In the genomic region with DNA sequence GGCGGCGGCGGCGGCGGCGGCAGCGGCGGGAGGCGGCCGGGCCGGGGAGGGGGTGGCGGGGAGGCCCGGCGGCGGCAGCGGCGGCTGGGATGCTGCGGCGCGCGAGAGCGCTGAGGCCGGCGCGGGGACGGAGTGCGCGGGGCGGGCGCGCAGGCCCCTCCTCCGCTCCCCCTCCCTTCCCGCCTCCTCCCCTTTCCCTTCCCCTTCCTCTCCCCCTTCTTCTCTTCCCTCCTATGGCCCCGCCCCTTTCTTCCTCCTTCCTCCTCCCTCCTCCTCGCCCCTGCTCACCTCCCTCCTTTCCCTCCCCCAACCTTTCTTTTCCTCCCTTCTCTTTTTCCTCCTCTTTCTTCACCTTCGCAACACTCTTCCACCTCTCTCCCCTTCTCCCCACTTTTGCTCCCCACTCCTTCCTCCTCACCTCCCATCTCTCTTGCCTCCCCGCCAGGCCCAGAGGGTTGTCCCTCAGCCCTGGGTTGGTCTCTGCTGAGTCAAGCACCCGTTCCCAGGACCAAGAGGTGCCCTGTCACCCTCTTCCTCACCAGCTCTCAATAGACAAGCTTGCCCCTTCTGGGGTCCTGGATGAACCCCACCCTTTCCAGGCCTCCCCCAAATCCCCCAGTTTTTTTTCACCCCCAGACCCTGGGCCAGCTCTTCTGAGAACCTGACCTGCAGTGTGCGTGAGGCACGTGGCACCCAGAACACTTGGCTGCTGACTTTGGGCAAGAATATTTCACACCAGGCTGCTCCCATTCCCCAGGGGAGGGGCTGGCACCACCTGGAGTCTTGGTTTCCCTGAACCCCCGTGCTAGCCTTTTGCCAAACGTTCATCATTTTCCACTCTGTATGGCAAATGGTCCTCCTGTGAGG, we compare ENCODE assay signal across 8 cellular contexts. TPM values are rescaled to one million over a fixed set of nuclear protein-coding genes. Genes with fewer than 3 reads are reported as not detected.
DNase-seq lines count a peak whose midpoint lies in the region; ATAC-seq and TF ChIP-seq lines count a peak whose summit lies in the region.

A gene with protein sequence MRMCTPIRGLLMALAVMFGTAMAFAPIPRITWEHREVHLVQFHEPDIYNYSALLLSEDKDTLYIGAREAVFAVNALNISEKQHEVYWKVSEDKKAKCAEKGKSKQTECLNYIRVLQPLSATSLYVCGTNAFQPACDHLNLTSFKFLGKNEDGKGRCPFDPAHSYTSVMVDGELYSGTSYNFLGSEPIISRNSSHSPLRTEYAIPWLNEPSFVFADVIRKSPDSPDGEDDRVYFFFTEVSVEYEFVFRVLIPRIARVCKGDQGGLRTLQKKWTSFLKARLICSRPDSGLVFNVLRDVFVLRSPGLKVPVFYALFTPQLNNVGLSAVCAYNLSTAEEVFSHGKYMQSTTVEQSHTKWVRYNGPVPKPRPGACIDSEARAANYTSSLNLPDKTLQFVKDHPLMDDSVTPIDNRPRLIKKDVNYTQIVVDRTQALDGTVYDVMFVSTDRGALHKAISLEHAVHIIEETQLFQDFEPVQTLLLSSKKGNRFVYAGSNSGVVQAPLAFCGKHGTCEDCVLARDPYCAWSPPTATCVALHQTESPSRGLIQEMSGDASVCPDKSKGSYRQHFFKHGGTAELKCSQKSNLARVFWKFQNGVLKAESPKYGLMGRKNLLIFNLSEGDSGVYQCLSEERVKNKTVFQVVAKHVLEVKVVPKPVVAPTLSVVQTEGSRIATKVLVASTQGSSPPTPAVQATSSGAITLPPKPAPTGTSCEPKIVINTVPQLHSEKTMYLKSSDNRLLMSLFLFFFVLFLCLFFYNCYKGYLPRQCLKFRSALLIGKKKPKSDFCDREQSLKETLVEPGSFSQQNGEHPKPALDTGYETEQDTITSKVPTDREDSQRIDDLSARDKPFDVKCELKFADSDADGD (minus strand): TSS at position 136 of the 867 bp plus-strand sequence. CDS start 92,657 bp downstream, outside the sequence.

- H3K27me3 ChIP-seq in esophagus muscularis mucosa (no peaks in the 10 kb centered on the region), mucosa of rectum (ENCODE audit: control insufficient read depth in 2 of 2, insufficient read depth in 2 of 2, low read length in 2 of 2) (no peaks in the 10 kb centered on the region)

- DNase-seq in DMS79 treated with DMSO at 0.1 percent for 48 hours (lab: John Stamatoyannopoulos, UW) (peak; percentile 27), DMS79 (lab: John Stamatoyannopoulos, UW) (no peak), NCI-H510A (lab: John Stamatoyannopoulos, UW) (peak; percentile 54), esophagus muscularis mucosa (ENCODE audit: extremely low spot score) (no peak), superior temporal gyrus (ENCODE audit: extremely low spot score) (peak; percentile 76)
- peak; percentile 74 for DNase-seq in activated CD8-positive, alpha-beta T cell treated with anti-CD3 and anti-CD28 coated beads for 36 hours

- ATAC-seq in HG02870 (IDR thresholded peaks at IDR 0.05; ENCODE audit: unreplicated experiment): peak; percentile 27
- ATAC-seq in activated CD8-positive, alpha-beta T cell treated with anti-CD3 and anti-CD28 coated beads for 36 hours: peak; percentile 17

- no peaks in the 10 kb centered on the region for H3K9me3 ChIP-seq in esophagus muscularis mucosa
- no peaks in the 10 kb centered on the region for H3K9me3 ChIP-seq in mucosa of rectum (ENCODE audit: control insufficient read depth in 2 of 2, low read length in 2 of 2)

- no peak for TF ChIP-seq CTCF in activated CD8-positive, alpha-beta T cell treated with anti-CD3 and anti-CD28 coated beads for 36 hours (IDR thresholded peaks at IDR 0.05)
- TF ChIP-seq CTCF in esophagus muscularis mucosa (IDR thresholded peaks at IDR 0.05): no peak

- H3K4me3 ChIP-seq in esophagus muscularis mucosa (peak within 1 kb of the TSS; percentile 76 to 89 (median 84)), mucosa of rectum (ENCODE audit: low read length in 2 of 2) (peak within 1 kb of the TSS; percentile 69 to 80)

- H3K36me3 ChIP-seq in esophagus muscularis mucosa (no peaks in the 10 kb centered on the region), mucosa of rectum (ENCODE audit: control insufficient read depth in 2 of 2, insufficient read depth in 2 of 2, low read length in 2 of 2) (no peaks in the 10 kb centered on the region)

- H3K27ac ChIP-seq in esophagus muscularis mucosa (replicated peaks in 1 of 4): peak within 1 kb of the TSS; percentile 13 to 60 (median 60)
- peak within 1 kb of the TSS; percentile 38 to 78 for H3K27ac ChIP-seq in mucosa of rectum (ENCODE audit: low read depth in 2 of 2, low read length in 2 of 2)

- peak within 1 kb of the TSS; percentile 94 for H3K27ac Mint-ChIP-seq in activated CD8-positive, alpha-beta T cell treated with anti-CD3 and anti-CD28 coated beads for 36 hours

- H3K27me3 Mint-ChIP-seq in activated CD8-positive, alpha-beta T cell treated with anti-CD3 and anti-CD28 coated beads for 36 hours: no peaks in the 10 kb centered on the region

- H3K9me3 Mint-ChIP-seq in activated CD8-positive, alpha-beta T cell treated with anti-CD3 and anti-CD28 coated beads for 36 hours: no peaks in the 10 kb centered on the region

- 15% methylated on average over 29 of the region's 42 CpGs for WGBS in esophagus muscularis mucosa

- peak within 1 kb of the TSS; percentile 92 for H3K4me3 Mint-ChIP-seq in activated CD8-positive, alpha-beta T cell treated with anti-CD3 and anti-CD28 coated beads for 36 hours

- intact Hi-C loops in activated CD8-positive, alpha-beta T cell treated with anti-CD3 and anti-CD28 coated beads for 36 hours (cut with micrococcal nuclease): loop anchor here (2.0 kb wide), 1 partner anchor 25 kb away; no protein-coding TSS in a partner anchor
- intact Hi-C loops in esophagus muscularis mucosa (cut with DNase I): loop anchor here (10.0 kb wide), 1 partner anchor 53 kb away; no protein-coding TSS in a partner anchor

- H3K4me1 ChIP-seq in esophagus muscularis mucosa: peaks cover 5 to 25% (median 22%) of the 10 kb centered on the region in 4 donors
- peaks cover 10 to 33% of the 10 kb centered on the region in 2 donors for H3K4me1 ChIP-seq in mucosa of rectum (ENCODE audit: control insufficient read depth in 2 of 2, insufficient read depth in 2 of 2, low read length in 2 of 2)

- TF ChIP-seq POLR2A in esophagus muscularis mucosa (IDR thresholded peaks at IDR 0.05; ENCODE audit: low read depth): no peak

- POLR2A ChIA-PET in activated CD8-positive, alpha-beta T cell treated with anti-CD3 and anti-CD28 coated beads for 36 hours (lab: Charles Lee): interaction anchor here (0.7 to 2.3 kb wide), 9 partner anchors 8 to 53 kb away, joined by 3 to 8 read pairs (median 4); no protein-coding TSS in a partner anchor

- peaks cover 33% of the 10 kb centered on the region for H3K36me3 Mint-ChIP-seq in activated CD8-positive, alpha-beta T cell treated with anti-CD3 and anti-CD28 coated beads for 36 hours (ENCODE audit: low read depth)

- CTCF ChIA-PET in activated CD8-positive, alpha-beta T cell treated with anti-CD3 and anti-CD28 coated beads for 36 hours (lab: Charles Lee): interaction anchor here (1.1 to 1.7 kb wide), 2 partner anchors 50 to 72 kb away, joined by 3 to 7 read pairs; no protein-coding TSS in a partner anchor

- TF ChIP-seq EP300 in esophagus muscularis mucosa (IDR thresholded peaks at IDR 0.05): no peak

- H3K9ac ChIP-seq in mucosa of rectum (ENCODE audit: low read depth in 1 of 2, low read length in 2 of 2): peak within 1 kb of the TSS; percentile 72

- H3K4me1 Mint-ChIP-seq in activated CD8-positive, alpha-beta T cell treated with anti-CD3 and anti-CD28 coated beads for 36 hours (ENCODE audit: low read depth): peaks cover 77% of the 10 kb centered on the region

RNA-seq across cellular contexts. Expression of the gene that starts here (rescaled TPM):
- total RNA-seq in activated CD8-positive, alpha-beta T cell treated with anti-CD3 and anti-CD28 coated beads for 36 hours: 100 to 1,000 TPM; 290 to 317 TPM
- total RNA-seq in esophagus muscularis mucosa: 10 to 100 TPM in 3 of 4 donors, 1 to 10 TPM in 1; 7.9 to 14.1 (median 10.6) TPM

Comparison
In these comparisons a context has a peak if more than half of its experiments do, and no peak if none do; other contexts are left out.
1. RNA of the gene that starts here (total RNA-seq): 290 to 317 TPM in activated CD8-positive, alpha-beta T cell treated with anti-CD3 and anti-CD28 coated beads for 36 hours; 7.9 to 14.1 TPM in esophagus muscularis mucosa; every median in the first group is over 10 times any median in the second.
2. DNase-seq: peak in DMS79 treated with DMSO at 0.1 percent for 48 hours (single experiment), NCI-H510A (single experiment), activated CD8-positive, alpha-beta T cell treated with anti-CD3 and anti-CD28 coated beads for 36 hours (single experiment) and superior temporal gyrus (single experiment); none in DMS79 (single experiment) and esophagus muscularis mucosa (single experiment).